In the genomic region with DNA sequence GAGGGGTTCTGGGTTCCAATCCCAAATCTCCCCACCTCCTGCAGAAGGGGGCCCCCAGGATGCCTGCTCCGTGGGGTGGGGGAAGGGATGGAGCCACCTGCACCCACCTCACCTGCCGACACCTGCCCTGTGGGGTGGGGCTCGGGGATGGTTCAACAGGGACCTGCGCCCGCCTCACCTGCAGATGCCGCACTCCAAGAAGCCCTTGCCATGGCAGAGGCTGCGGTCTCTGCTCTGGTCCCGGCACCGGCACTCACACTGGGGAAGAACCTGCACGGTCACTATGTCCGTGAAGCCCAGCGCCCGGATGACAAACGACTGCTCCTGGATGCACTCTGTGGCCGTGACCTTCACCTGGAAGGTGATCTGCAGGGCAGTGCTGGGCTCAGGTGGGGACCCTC, we compare ENCODE assay signal across 17 cellular contexts. TPM values are rescaled to one million over a fixed set of nuclear protein-coding genes. Genes with fewer than 3 reads are reported as not detected.
DNase-seq lines count a peak whose midpoint lies in the region; ATAC-seq and TF ChIP-seq lines count a peak whose summit lies in the region.
"Had no signal": no experiment of that assay in that cellular context is flagged by ENCODE, and none has a peak within 500 bp of the region (broad histone marks: within the 10 kb centered on the region; RNA-seq: fewer than 3 reads in every experiment).

No MANE protein-coding gene starts in this region.

- H3K4me1 ChIP-seq in left ventricle myocardium inferior (no peaks in the 10 kb centered on the region), lower lobe of right lung (peaks cover 4% of the 10 kb centered on the region)

- H3K27ac ChIP-seq in left ventricle myocardium inferior (replicated peaks) (no peak overlapping the region), lower lobe of right lung (no peak overlapping the region)
- H3K27ac ChIP-seq: PC-9, RWPE1, SK-N-MC had no signal

- TF ChIP-seq CTCF in left ventricle myocardium inferior (IDR thresholded peaks at IDR 0.05; ENCODE audit: borderline replicate concordance) (no peak), chondrocyte (IDR thresholded peaks at IDR 0.05) (no peak), lower lobe of right lung (IDR thresholded peaks at IDR 0.05) (no peak)

- no peaks in the 10 kb centered on the region for H3K36me3 Mint-ChIP-seq in chondrocyte (ENCODE audit: low read depth)
- peaks cover 14% of the 10 kb centered on the region for H3K36me3 Mint-ChIP-seq in activated naive CD8-positive, alpha-beta T cell treated with anti-CD3 and anti-CD28 coated beads, Interleukin-2, amount 50 U/mL, for 24 hours (ENCODE audit: low read depth)

- ATAC-seq in lower lobe of right lung, result no peak
- ATAC-seq in activated naive CD8-positive, alpha-beta T cell treated with anti-CD3 and anti-CD28 coated beads, Interleukin-2, amount 50 U/mL, for 24 hours, result no peak

- H3K9me3 ChIP-seq in left ventricle myocardium inferior (replicated peaks) (no peaks in the 10 kb centered on the region), lower lobe of right lung (no peaks in the 10 kb centered on the region)

- no peaks in the 10 kb centered on the region for H3K36me3 ChIP-seq in left ventricle myocardium inferior
- peaks cover 22% of the 10 kb centered on the region for H3K36me3 ChIP-seq in lower lobe of right lung

- no peaks in the 10 kb centered on the region for H3K9me3 Mint-ChIP-seq in chondrocyte (ENCODE audit: low read depth)
- H3K9me3 Mint-ChIP-seq in activated naive CD8-positive, alpha-beta T cell treated with anti-CD3 and anti-CD28 coated beads, Interleukin-2, amount 50 U/mL, for 24 hours, result no peaks in the 10 kb centered on the region

- no peaks in the 10 kb centered on the region for H3K4me1 Mint-ChIP-seq in chondrocyte (ENCODE audit: low read depth)
- peaks cover 11% of the 10 kb centered on the region for H3K4me1 Mint-ChIP-seq in activated naive CD8-positive, alpha-beta T cell treated with anti-CD3 and anti-CD28 coated beads, Interleukin-2, amount 50 U/mL, for 24 hours

- H3K27me3 ChIP-seq in left ventricle myocardium inferior (ENCODE audit: low read depth) (peaks cover 27% of the 10 kb centered on the region), lower lobe of right lung (ENCODE audit: low read depth) (peaks cover 6% of the 10 kb centered on the region)

- H3K4me3 ChIP-seq in left ventricle myocardium inferior, result no peak overlapping the region
- H3K4me3 ChIP-seq in lower lobe of right lung, result no peak overlapping the region
- H3K4me3 ChIP-seq: PC-9, SK-N-MC had no signal

- DNase-seq in left ventricle myocardium inferior (peak; percentile 13), cardiac septum (ENCODE audit: low spot score) (no peak), chondrocyte (ENCODE audit: low spot score) (peak; percentile 93), lower lobe of right lung (peak; percentile 46), Ammon's horn (ENCODE audit: low spot score) (no peak), NCI-H2107 (lab: John Stamatoyannopoulos, UW) (no peak), cortex of kidney (lab: John Stamatoyannopoulos, UW) (no peak)
- no peak for DNase-seq in activated naive CD8-positive, alpha-beta T cell treated with anti-CD3 and anti-CD28 coated beads, Interleukin-2, amount 50 U/mL, for 24 hours
- DNase-seq: C1 segment of cervical spinal cord, DMS79 treated with DMSO at 0.1 percent for 48 hours, NCI-H1417, NCI-H187, NCI-H2171, NCI-H526, PC-9 had no signal

- no peak overlapping the region for H3K4me3 Mint-ChIP-seq in chondrocyte (ENCODE audit: unreplicated experiment)
- no peak overlapping the region for H3K4me3 Mint-ChIP-seq in activated naive CD8-positive, alpha-beta T cell treated with anti-CD3 and anti-CD28 coated beads, Interleukin-2, amount 50 U/mL, for 24 hours

- intact Hi-C loops in left ventricle myocardium inferior (cut with micrococcal nuclease) (no loop called here), cardiac septum (cut with DNase I) (loop anchor here (2.0 to 5.0 kb wide), 2 partner anchors 41 to 246 kb away; no protein-coding TSS in a partner anchor), lower lobe of right lung (cut with DNase I) (no loop called here)

- no peak overlapping the region for H3K27ac Mint-ChIP-seq in chondrocyte (ENCODE audit: unreplicated experiment)
- no peak overlapping the region for H3K27ac Mint-ChIP-seq in activated naive CD8-positive, alpha-beta T cell treated with anti-CD3 and anti-CD28 coated beads, Interleukin-2, amount 50 U/mL, for 24 hours

- H3K27me3 Mint-ChIP-seq in chondrocyte (ENCODE audit: low read depth), result peaks cover 30% of the 10 kb centered on the region
- no peaks in the 10 kb centered on the region for H3K27me3 Mint-ChIP-seq in activated naive CD8-positive, alpha-beta T cell treated with anti-CD3 and anti-CD28 coated beads, Interleukin-2, amount 50 U/mL, for 24 hours

RNA-seq across cellular contexts. Expression of gene PTTG1IP, which starts 18.1 kb away (rescaled TPM):
- 171 TPM for total RNA-seq in left ventricle myocardium inferior
- total RNA-seq in cardiac septum, result 194 TPM
- total RNA-seq in chondrocyte, result 225 to 333 TPM (median 329 TPM) in 3 replicates
- total RNA-seq in lower lobe of right lung, result 209 TPM

RNA-seq across cellular contexts. Expression of gene ITGB2, which starts 29.1 kb away (rescaled TPM):
- total RNA-seq in left ventricle myocardium inferior (18.6 TPM), cardiac septum (11.5 TPM), chondrocyte (0.15 to 1.4 TPM (median 0.87 TPM) in 3 replicates), lower lobe of right lung (468 TPM)

RNA-seq across cellular contexts. Expression of gene SLX9, which starts 48.2 kb away (rescaled TPM):
- 70.7 TPM for total RNA-seq in left ventricle myocardium inferior
- 35.8 TPM for total RNA-seq in cardiac septum
- 20.4 to 27.4 TPM (median 24.0 TPM) in 3 replicates for total RNA-seq in chondrocyte
- 15.7 TPM for total RNA-seq in lower lobe of right lung

Comparison
In these comparisons a context has a peak if more than half of its experiments do, and no peak if none do; other contexts are left out.
1. DNase-seq: peak in left ventricle myocardium inferior (single experiment), chondrocyte (single experiment) and lower lobe of right lung (single experiment); none in cardiac septum (single experiment), Ammon's horn (single experiment), NCI-H2107 (single experiment), activated naive CD8-positive, alpha-beta T cell treated with anti-CD3 and anti-CD28 coated beads, Interleukin-2, amount 50 U/mL, for 24 hours (single experiment) and cortex of kidney (single experiment).
2. RNA of gene ITGB2, which starts 29.1 kb away (total RNA-seq): 468 TPM in lower lobe of right lung (single experiment); 18.6 TPM in left ventricle myocardium inferior (single experiment), 11.5 TPM in cardiac septum (single experiment) and 0.15 to 1.4 TPM in chondrocyte; every median in the first group is over 10 times any median in the second.